Comparison of ENCODE assay signal across 8 cellular contexts in the genomic region with DNA sequence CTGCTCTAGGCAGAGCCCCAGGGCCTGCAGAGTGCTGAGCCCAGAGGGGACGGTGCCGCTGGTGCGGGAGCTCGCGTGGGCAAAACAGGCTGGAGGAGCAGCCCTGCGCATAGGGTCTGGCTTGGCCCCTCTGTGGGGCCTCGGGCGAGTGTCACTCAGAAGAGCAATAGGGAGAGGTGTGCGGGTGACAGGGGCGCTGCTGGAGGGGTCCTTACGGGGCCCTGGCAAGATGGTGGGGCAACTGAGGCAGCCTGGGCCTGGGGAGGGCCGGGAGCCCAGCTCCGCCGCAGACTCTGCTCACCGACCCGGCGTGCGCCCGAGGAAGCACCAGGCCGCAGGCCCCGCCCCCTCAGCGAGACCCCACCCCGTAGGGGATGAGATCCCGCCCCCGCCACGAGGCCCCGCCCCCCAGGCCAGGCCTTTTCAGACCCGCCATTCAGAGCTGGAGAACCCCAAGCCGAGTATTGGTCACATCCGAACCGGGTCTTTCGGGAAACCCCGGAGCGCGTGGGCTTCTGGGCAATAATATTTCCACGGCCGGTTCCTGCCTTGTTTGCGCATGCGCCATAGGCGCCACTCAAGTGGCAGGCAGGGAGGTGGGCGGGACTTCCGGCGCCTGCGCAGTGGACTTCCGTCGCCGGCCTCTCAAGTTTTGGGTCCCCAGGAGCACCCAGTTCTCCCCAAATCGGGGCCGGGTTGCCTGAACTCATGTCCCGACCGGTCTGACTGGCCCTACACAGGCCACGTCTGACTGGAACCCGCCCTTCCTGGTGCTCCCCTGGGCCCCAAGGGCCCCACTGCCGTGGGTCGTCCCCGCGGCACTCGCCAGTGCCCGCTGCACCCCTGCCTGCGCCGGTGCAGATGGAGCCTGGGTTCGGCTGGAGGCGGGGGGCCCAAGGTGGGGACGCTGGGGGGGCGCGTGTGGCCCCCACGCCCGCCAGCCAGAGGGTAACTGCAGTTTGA. TPM values are rescaled to one million over a fixed set of nuclear protein-coding genes. Genes with fewer than 3 reads are reported as not detected.
DNase-seq lines count a peak whose midpoint lies in the region; ATAC-seq and TF ChIP-seq lines count a peak whose summit lies in the region.

No MANE protein-coding gene starts in this region.

- intact Hi-C loops in Panc1 (cut with micrococcal nuclease; ENCODE audit: unreplicated experiment) (no loop called here), esophagus squamous epithelium (cut with DNase I) (no loop called here)

- H3K4me1 Mint-ChIP-seq in activated T-cell treated with anti-CD3 and anti-CD28 coated beads, Interleukin-2, amount 50 U/mL, for 72 hours (ENCODE audit: low read depth) = peaks cover 10% of the 10 kb centered on the region

- no peaks in the 10 kb centered on the region for H4K20me1 ChIP-seq in KMS-11 (ENCODE audit: insufficient read depth)

- WGBS in esophagus squamous epithelium, 2 donors = 0% methylated on average over 6 of the region's 68 CpGs; no CpG with 5 or more reads in 1 of the 2 donors

- no peaks in the 10 kb centered on the region for H3K9me3 Mint-ChIP-seq in activated T-cell treated with anti-CD3 and anti-CD28 coated beads, Interleukin-2, amount 50 U/mL, for 72 hours

- H3K4me3 Mint-ChIP-seq in activated T-cell treated with anti-CD3 and anti-CD28 coated beads, Interleukin-2, amount 50 U/mL, for 72 hours = peak overlapping the region; percentile 88 to 89

- no peak overlapping the region for H3K27ac ChIP-seq in KMS-11
- peak overlapping the region; percentile 82 for H3K27ac ChIP-seq in Panc1 (ENCODE audit: low read length)
- peak overlapping the region; percentile 92 to 97 (median 96) for H3K27ac ChIP-seq in esophagus squamous epithelium

- H3K27ac Mint-ChIP-seq in activated T-cell treated with anti-CD3 and anti-CD28 coated beads, Interleukin-2, amount 50 U/mL, for 72 hours = peak overlapping the region; percentile 70

- no peaks in the 10 kb centered on the region for H3K36me3 ChIP-seq in KMS-11 (ENCODE audit: insufficient read depth)
- H3K36me3 ChIP-seq in Panc1 (ENCODE audit: control insufficient read depth, insufficient read depth, low read length) = peaks cover 2% of the 10 kb centered on the region; the same call in 1 of the 2 replicates
- H3K36me3 ChIP-seq in esophagus squamous epithelium = no peaks in the 10 kb centered on the region

- DNase-seq in DMS79 treated with DMSO at 0.1 percent for 48 hours (lab: John Stamatoyannopoulos, UW) (peak; percentile 93), Panc1 (ENCODE audit: low read depth, low spot score) (peak; percentile 88), esophagus squamous epithelium (lab: John Stamatoyannopoulos, UW) (peak; percentile 88), myocyte (ENCODE audit: low read depth) (peak; percentile 98)
- DNase-seq in activated T-cell treated with anti-CD3 and anti-CD28 coated beads, Interleukin-2, amount 50 U/mL, for 72 hours = peak; percentile 98 to 99
- peak; percentile 97 to 99 for DNase-seq in stimulated activated CD8-positive, alpha-beta memory T cell treated with anti-CD3 and anti-CD28 coated beads, Interleukin-7, amount 100 ng/mL, for 4 hours (ENCODE audit: low read depth in 2 of 2)

- H3K27me3 Mint-ChIP-seq in activated T-cell treated with anti-CD3 and anti-CD28 coated beads, Interleukin-2, amount 50 U/mL, for 72 hours (ENCODE audit: low read depth) = peaks cover 6% of the 10 kb centered on the region

- H3K79me2 ChIP-seq in KMS-11 (ENCODE audit: insufficient read depth, low read depth) = no peaks in the 10 kb centered on the region

- CTCF ChIA-PET in Panc1 (lab: Charles Lee) = interaction anchor here (0.6 to 0.7 kb wide), 2 partner anchors 11 to 13 kb away, joined by 3 to 10 read pairs; no protein-coding TSS in a partner anchor

- peak overlapping the region; percentile 48 for H3K9ac ChIP-seq in KMS-11

- ATAC-seq in GM21786 (IDR thresholded peaks at IDR 0.05; ENCODE audit: unreplicated experiment) (peak; percentile 87), Panc1 (peak; percentile 72)
- peak; percentile 86 to 88 for ATAC-seq in activated T-cell treated with anti-CD3 and anti-CD28 coated beads, Interleukin-2, amount 50 U/mL, for 72 hours (replicated peaks in 1 of 2)

- POLR2A ChIA-PET in Panc1 (lab: Charles Lee) = interaction anchor here (0.6 kb wide), 2 partner anchors 17 to 193 kb away, joined by 5 to 8 read pairs; partner anchors contain the start of gene TUBB4B

- H3K27me3 ChIP-seq in KMS-11 (ENCODE audit: insufficient read depth, low read depth) (peaks cover 4% of the 10 kb centered on the region; the same call in 1 of the 2 replicates), Panc1 (ENCODE audit: control insufficient read depth, insufficient read depth, low read length) (no peaks in the 10 kb centered on the region), esophagus squamous epithelium (peaks cover 0 to 14% (median 0%) of the 10 kb centered on the region in 4 donors)

- H2AFZ ChIP-seq in KMS-11 (ENCODE audit: low read depth) = peak overlapping the region; percentile 73

- no peak overlapping the region for H3K4me3 ChIP-seq in KMS-11 (IDR thresholded peaks at IDR 0.05; ENCODE audit: insufficient read depth, low read depth, low read length)
- H3K4me3 ChIP-seq in Panc1 (ENCODE audit: low read depth in 2 of 2, low read length in 2 of 2) = peak overlapping the region; percentile 67 to 72
- H3K4me3 ChIP-seq in esophagus squamous epithelium = peak overlapping the region; percentile 47 to 89 (median 66)

- in situ Hi-C loops in Panc1 (cut with HindIII; ENCODE audit: low pct_unique_long_range_greater_than_20kb, low sequenced_read_pairs) = no loop called here

- TF ChIP-seq POLR2A in esophagus squamous epithelium (IDR thresholded peaks at IDR 0.05) = peak in 3 of 4 donors; percentile 11 to 54 (median 13)

- no peak for TF ChIP-seq CTCF in KMS-11 (conservative IDR thresholded peaks at IDR 0.05; ENCODE audit: low read depth, low read length)
- TF ChIP-seq CTCF in Panc1 (IDR thresholded peaks at IDR 0.05) = no peak
- TF ChIP-seq CTCF in esophagus squamous epithelium (IDR thresholded peaks at IDR 0.05) = peak in 2 of 6 experiments; percentile 9 to 41

- no TSS peak for BruUV-seq in Panc1 (replicated peaks; lab: Mats Ljungman, UMichigan)

- H3K4me1 ChIP-seq in KMS-11 (ENCODE audit: low read depth, poor library complexity, severe bottlenecking) (peaks cover 10% of the 10 kb centered on the region), Panc1 (ENCODE audit: control insufficient read depth, insufficient read depth, low read length) (peaks cover 25% of the 10 kb centered on the region), esophagus squamous epithelium (peaks cover 40 to 90% (median 55%) of the 10 kb centered on the region in 3 donors)

- no peaks in the 10 kb centered on the region for H3K9me3 ChIP-seq in Panc1 (ENCODE audit: control insufficient read depth, insufficient read depth, low read depth, low read length)
- no peaks in the 10 kb centered on the region for H3K9me3 ChIP-seq in esophagus squamous epithelium

- H3K36me3 Mint-ChIP-seq in activated T-cell treated with anti-CD3 and anti-CD28 coated beads, Interleukin-2, amount 50 U/mL, for 72 hours (ENCODE audit: insufficient read depth in 2 of 2) = no peaks in the 10 kb centered on the region

- peak overlapping the region; percentile 88 for H3K4me2 ChIP-seq in KMS-11

RNA-seq across cellular contexts. Expression of gene RNF208, which starts 1.3 kb away (rescaled TPM):
- total RNA-seq in Panc1 (2021; ENCODE audit: unreplicated experiment) (11.5 TPM), esophagus squamous epithelium (1 to 10 TPM; 2.3 to 3.2 (median 2.5) TPM), myocyte (0.21 and 0.36 TPM in 2 replicates)
- 43.7 TPM for polyA plus RNA-seq in Panc1 (2012; ENCODE audit: insufficient read length)
- 10 to 100 TPM in 1 of 2 donors, 1 to 10 TPM in 1; 6.6 to 10.3 TPM for total RNA-seq in activated T-cell treated with anti-CD3 and anti-CD28 coated beads, Interleukin-2, amount 50 U/mL, for 72 hours
- 3.7 TPM for polyA plus RNA-seq in myocyte (2012)

RNA-seq across cellular contexts. Expression of gene CYSRT1, which starts 1.6 kb away (rescaled TPM):
- 0.67 TPM for total RNA-seq in Panc1 (2021; ENCODE audit: unreplicated experiment)
- 2.3 TPM for polyA plus RNA-seq in Panc1 (2012; ENCODE audit: insufficient read length)
- 1 to 10 TPM; 1.0 to 2.0 TPM for total RNA-seq in activated T-cell treated with anti-CD3 and anti-CD28 coated beads, Interleukin-2, amount 50 U/mL, for 72 hours
- total RNA-seq in esophagus squamous epithelium = 100 to 1,000 TPM; 114 to 301 (median 152) TPM
- 1.4 and 2.0 TPM in 2 replicates for total RNA-seq in myocyte
- 2.8 TPM for polyA plus RNA-seq in myocyte (2012)

RNA-seq across cellular contexts. Expression of gene RNF224, which starts 3.9 kb away (rescaled TPM):
- total RNA-seq in Panc1 (2021; ENCODE audit: unreplicated experiment) = 0.15 TPM
- polyA plus RNA-seq in Panc1 (2012; ENCODE audit: insufficient read length) = 1.1 TPM
- under 1 TPM in 1 of 2 donors, not detected in 1; 0.14 TPM for total RNA-seq in activated T-cell treated with anti-CD3 and anti-CD28 coated beads, Interleukin-2, amount 50 U/mL, for 72 hours
- 1 to 10 TPM; 1.2 to 5.2 (median 3.0) TPM for total RNA-seq in esophagus squamous epithelium
- total RNA-seq in myocyte = not detected in 2 replicates
- 0.84 TPM for polyA plus RNA-seq in myocyte (2012)

RNA-seq across cellular contexts. Expression of gene SLC34A3, which starts 7.3 kb away (rescaled TPM):
- total RNA-seq in Panc1 (2021; ENCODE audit: unreplicated experiment) (not detected), esophagus squamous epithelium (1 to 10 TPM in 1 of 4 donors, under 1 TPM in 2, not detected in 1; 0.11 to 1.7 (median 0.38) TPM), myocyte (0.56 and 0.62 TPM in 2 replicates)
- polyA plus RNA-seq in Panc1 (2012; ENCODE audit: insufficient read length) = 0.78 TPM
- under 1 TPM; 0.12 to 0.14 TPM for total RNA-seq in activated T-cell treated with anti-CD3 and anti-CD28 coated beads, Interleukin-2, amount 50 U/mL, for 72 hours
- polyA plus RNA-seq in myocyte (2012) = 0.30 TPM

RNA-seq across cellular contexts. Expression of gene TUBB4B, which starts 17.7 kb away (rescaled TPM):
- 265 TPM for total RNA-seq in Panc1 (2021; ENCODE audit: unreplicated experiment)
- polyA plus RNA-seq in Panc1 (2012; ENCODE audit: insufficient read length) = 313 TPM
- total RNA-seq in activated T-cell treated with anti-CD3 and anti-CD28 coated beads, Interleukin-2, amount 50 U/mL, for 72 hours = 100 to 1,000 TPM; 122 to 128 TPM
- 100 to 1,000 TPM; 367 to 753 (median 540) TPM for total RNA-seq in esophagus squamous epithelium
- 211 and 249 TPM in 2 replicates for total RNA-seq in myocyte
- polyA plus RNA-seq in myocyte (2012) = 266 TPM

Comparison
In these comparisons a context has a peak if more than half of its experiments do, and no peak if none do; other contexts are left out.
1. RNA of gene CYSRT1, which starts 1.6 kb away (total RNA-seq): 114 to 301 TPM in esophagus squamous epithelium; 1.0 to 2.0 TPM in activated T-cell treated with anti-CD3 and anti-CD28 coated beads, Interleukin-2, amount 50 U/mL, for 72 hours, 1.4 to 2.0 TPM in myocyte and 0.67 TPM in Panc1 (single experiment); every median in the first group is over 10 times any median in the second.
2. Peak in every context shown above with its lines, with median percentiles within 50 percentile points of each other: DNase-seq and ATAC-seq.